20 cellular contexts compared by ENCODE assay signal in genomic region chr18:22936515-22936914, GRCh38. TPM values are rescaled to one million over a fixed set of nuclear protein-coding genes. Genes with fewer than 3 reads are reported as not detected.
DNase-seq lines count a peak whose midpoint lies in the region; ATAC-seq and TF ChIP-seq lines count a peak whose summit lies in the region.
"Had no signal": no experiment of that assay in that cellular context is flagged by ENCODE, and none has a peak within 500 bp of the region (broad histone marks: within the 10 kb centered on the region; RNA-seq: fewer than 3 reads in every experiment).

No MANE protein-coding gene starts in this region.

- peak overlapping the region; percentile 43 for H4K8ac ChIP-seq in mesendoderm (ENCODE audit: low read depth, low read length)

- peaks cover 33% of the 10 kb centered on the region for H3K4me1 Mint-ChIP-seq in T-helper 2 cell treated with Interferon-gamma antibody and Interleukin-4, amounts not matched to agents 5 μg/mL and 100 μg/mL, for 36 hours (ENCODE audit: low read depth)
- peaks cover 46% of the 10 kb centered on the region for H3K4me1 Mint-ChIP-seq in activated T-helper 1 cell treated with anti-CD3 and anti-CD28 coated beads, Interleukin-12 subunit alpha, Interleukin-12 subunit beta, Interleukin-2, Interleukin-4 antibody, amounts not matched to agents 30 ng/mL and 10 ng/mL and 1 ng/mL, durations not matched to agents 14 hours and 24 hours and 36 hours (ENCODE audit: low read depth)

- H3K9ac ChIP-seq in KMS-11 (no peak overlapping the region), mesendoderm (ENCODE audit: low read length) (no peak overlapping the region)
- H3K9ac ChIP-seq: BLaER1 had no signal

- ATAC-seq in HG02840 (IDR thresholded peaks at IDR 0.05; ENCODE audit: low FRiP score, unreplicated experiment) = no peak
- ATAC-seq in psoas muscle = no peak

- peaks cover 17% of the 10 kb centered on the region; the same call in 1 of the 2 replicates for H3K36me3 ChIP-seq in KMS-11 (ENCODE audit: insufficient read depth)
- H3K36me3 ChIP-seq in mesendoderm (ENCODE audit: control insufficient read depth, insufficient read depth, low read length) = no peaks in the 10 kb centered on the region
- no peaks in the 10 kb centered on the region for H3K36me3 ChIP-seq in psoas muscle (ENCODE audit: insufficient read depth in 1 of 2, low read depth in 1 of 2)

- no peak overlapping the region for H2BK15ac ChIP-seq in mesendoderm (replicated peaks; ENCODE audit: low read depth)

- H3K4me3 Mint-ChIP-seq in T-helper 2 cell treated with Interferon-gamma antibody and Interleukin-4, amounts not matched to agents 5 μg/mL and 100 μg/mL, for 36 hours = peak overlapping the region; percentile 35
- peak overlapping the region; percentile 11 for H3K4me3 Mint-ChIP-seq in activated T-helper 1 cell treated with anti-CD3 and anti-CD28 coated beads, Interleukin-12 subunit alpha, Interleukin-12 subunit beta, Interleukin-2, Interleukin-4 antibody, amounts not matched to agents 30 ng/mL and 10 ng/mL and 1 ng/mL, durations not matched to agents 14 hours and 24 hours and 36 hours

- H3K27ac ChIP-seq in KMS-11 (no peak overlapping the region), mesendoderm (ENCODE audit: low read depth, low read length) (no peak overlapping the region), psoas muscle (no peak overlapping the region), substantia nigra (ENCODE audit: low read depth, low read length, poor library complexity, severe bottlenecking) (no peak overlapping the region)
- H3K27ac ChIP-seq: 22Rv1, SK-N-MC had no signal

- H3K27me3 Mint-ChIP-seq in T-helper 2 cell treated with Interferon-gamma antibody and Interleukin-4, amounts not matched to agents 5 μg/mL and 100 μg/mL, for 36 hours (ENCODE audit: low read depth) = peaks cover 3% of the 10 kb centered on the region
- H3K27me3 Mint-ChIP-seq in activated T-helper 1 cell treated with anti-CD3 and anti-CD28 coated beads, Interleukin-12 subunit alpha, Interleukin-12 subunit beta, Interleukin-2, Interleukin-4 antibody, amounts not matched to agents 30 ng/mL and 10 ng/mL and 1 ng/mL, durations not matched to agents 14 hours and 24 hours and 36 hours (ENCODE audit: insufficient read depth) = peaks cover 3% of the 10 kb centered on the region

- H3K4me2 ChIP-seq in KMS-11 (peak overlapping the region; percentile 89), mesendoderm (ENCODE audit: low read length) (no peak overlapping the region)

- H4K5ac ChIP-seq in mesendoderm (ENCODE audit: low read length) = no peak overlapping the region

- no peak overlapping the region for H2BK5ac ChIP-seq in mesendoderm (ENCODE audit: low read length)

- no peak overlapping the region for H3K4ac ChIP-seq in mesendoderm (ENCODE audit: low read depth, low read length)

- H2AK5ac ChIP-seq in mesendoderm (ENCODE audit: low read length) = no peak overlapping the region

- H3K56ac ChIP-seq in mesendoderm (ENCODE audit: low read length) = no peak overlapping the region

- H2BK120ac ChIP-seq in mesendoderm (ENCODE audit: low read depth, low read length) = no peak overlapping the region

- H3K4me3 ChIP-seq in KMS-11 (IDR thresholded peaks at IDR 0.05; ENCODE audit: insufficient read depth, low read depth, low read length) (no peak overlapping the region), mesendoderm (ENCODE audit: low read length) (no peak overlapping the region), psoas muscle (no peak overlapping the region)
- H3K4me3 ChIP-seq: BLaER1 had no signal

- H2AFZ ChIP-seq in KMS-11 (ENCODE audit: low read depth) = no peak overlapping the region

- no peak for DNase-seq in T-helper 2 cell treated with Interferon-gamma antibody and Interleukin-4, amounts not matched to agents 5 μg/mL and 100 μg/mL, for 36 hours (ENCODE audit: low spot score)
- DNase-seq in T-helper 2 cell = no peak
- no peak for DNase-seq in activated T-helper 1 cell treated with anti-CD3 and anti-CD28 coated beads, Interleukin-12 subunit alpha, Interleukin-12 subunit beta, Interleukin-2, Interleukin-4 antibody, amounts not matched to agents 30 ng/mL and 10 ng/mL and 1 ng/mL, durations not matched to agents 14 hours and 24 hours and 36 hours (ENCODE audit: low spot score)
- no peak for DNase-seq in mesendoderm
- DNase-seq in psoas muscle = no peak
- no peak for DNase-seq in substantia nigra (lab: John Stamatoyannopoulos, UW)
- DNase-seq: ACHN; Calu3; CD8-positive, alpha-beta memory T cell; DMS153; NCI-H1092 treated with DMSO at 0.1 percent for 48 hours; NCI-H1436 treated with DMSO at 0.1 percent for 48 hours; NCI-H1930; NCI-H69; SHP77 treated with DMSO at 0.1 percent for 48 hours had no signal

- peaks cover 36% of the 10 kb centered on the region for H3K4me1 ChIP-seq in KMS-11 (ENCODE audit: low read depth, poor library complexity, severe bottlenecking)
- H3K4me1 ChIP-seq in mesendoderm (ENCODE audit: control insufficient read depth, low read depth, low read length) = no peaks in the 10 kb centered on the region
- H3K4me1 ChIP-seq in psoas muscle = no peaks in the 10 kb centered on the region

- H3K79me1 ChIP-seq in mesendoderm (ENCODE audit: low read length) = peaks cover 2% of the 10 kb centered on the region

- H3K27ac Mint-ChIP-seq in T-helper 2 cell treated with Interferon-gamma antibody and Interleukin-4, amounts not matched to agents 5 μg/mL and 100 μg/mL, for 36 hours = no peak overlapping the region
- no peak overlapping the region for H3K27ac Mint-ChIP-seq in activated T-helper 1 cell treated with anti-CD3 and anti-CD28 coated beads, Interleukin-12 subunit alpha, Interleukin-12 subunit beta, Interleukin-2, Interleukin-4 antibody, amounts not matched to agents 30 ng/mL and 10 ng/mL and 1 ng/mL, durations not matched to agents 14 hours and 24 hours and 36 hours

- intact Hi-C loops in activated T-helper 1 cell treated with anti-CD3 and anti-CD28 coated beads, Interleukin-12 subunit alpha, Interleukin-12 subunit beta, Interleukin-2, Interleukin-4 antibody, amounts not matched to agents 30 ng/mL and 10 ng/mL and 1 ng/mL, durations not matched to agents 14 hours and 24 hours and 36 hours (cut with micrococcal nuclease) = no loop called here
- intact Hi-C loops in psoas muscle (cut with DNase I) = no loop called here

- WGBS in mesendoderm (ENCODE audit: extremely low coverage, insufficient coverage, low lambda C conversion rate) = no CpG with 5 or more reads among the region's 2 CpGs
- WGBS in psoas muscle, 3 donors = 75 to 85% (median 77%) methylated on average over 2 of the region's 2 CpGs

- H4K20me1 ChIP-seq in KMS-11 (ENCODE audit: insufficient read depth) = no peaks in the 10 kb centered on the region

- H3K79me2 ChIP-seq in KMS-11 (ENCODE audit: insufficient read depth, low read depth) (peaks cover 68% of the 10 kb centered on the region; the same call in 1 of the 2 replicates), mesendoderm (ENCODE audit: control insufficient read depth, insufficient read depth, low read length) (peaks cover 6% of the 10 kb centered on the region)

- no peak overlapping the region for H3K23ac ChIP-seq in mesendoderm (ENCODE audit: low read length)

- H3K9me3 Mint-ChIP-seq in T-helper 2 cell treated with Interferon-gamma antibody and Interleukin-4, amounts not matched to agents 5 μg/mL and 100 μg/mL, for 36 hours = no peaks in the 10 kb centered on the region
- H3K9me3 Mint-ChIP-seq in activated T-helper 1 cell treated with anti-CD3 and anti-CD28 coated beads, Interleukin-12 subunit alpha, Interleukin-12 subunit beta, Interleukin-2, Interleukin-4 antibody, amounts not matched to agents 30 ng/mL and 10 ng/mL and 1 ng/mL, durations not matched to agents 14 hours and 24 hours and 36 hours = no peaks in the 10 kb centered on the region
- H3K9me3 Mint-ChIP-seq: CD8-positive, alpha-beta memory T cell had no signal

- H3K18ac ChIP-seq in mesendoderm (ENCODE audit: low read length) = no peak overlapping the region

- TF ChIP-seq CTCF in KMS-11 (conservative IDR thresholded peaks at IDR 0.05; ENCODE audit: low read depth, low read length) (no peak), psoas muscle (IDR thresholded peaks at IDR 0.05) (no peak)

- H3K9me3 ChIP-seq in psoas muscle = no peaks in the 10 kb centered on the region
- H3K9me3 ChIP-seq: BLaER1 had no signal

- H3K27me3 ChIP-seq in KMS-11 (ENCODE audit: insufficient read depth, low read depth) (no peaks in the 10 kb centered on the region), mesendoderm (ENCODE audit: insufficient read depth, low read length, poor library complexity) (no peaks in the 10 kb centered on the region), psoas muscle (ENCODE audit: insufficient read depth in 3 of 3, low read length in 2 of 3) (peaks cover 0 to 6% (median 0%) of the 10 kb centered on the region in 3 donors)
- H3K27me3 ChIP-seq: BLaER1 had no signal

- peaks cover 36% of the 10 kb centered on the region for H3K36me3 Mint-ChIP-seq in T-helper 2 cell treated with Interferon-gamma antibody and Interleukin-4, amounts not matched to agents 5 μg/mL and 100 μg/mL, for 36 hours (ENCODE audit: low read depth)
- H3K36me3 Mint-ChIP-seq in activated T-helper 1 cell treated with anti-CD3 and anti-CD28 coated beads, Interleukin-12 subunit alpha, Interleukin-12 subunit beta, Interleukin-2, Interleukin-4 antibody, amounts not matched to agents 30 ng/mL and 10 ng/mL and 1 ng/mL, durations not matched to agents 14 hours and 24 hours and 36 hours (ENCODE audit: low read depth) = peaks cover 23% of the 10 kb centered on the region

RNA-seq across cellular contexts. Expression of gene RBBP8, which starts 3.4 kb away (rescaled TPM):
- 93.4 and 95.1 TPM in 2 replicates for total RNA-seq in activated T-helper 1 cell treated with anti-CD3 and anti-CD28 coated beads, Interleukin-12 subunit alpha, Interleukin-12 subunit beta, Interleukin-2, Interleukin-4 antibody, amounts not matched to agents 30 ng/mL and 10 ng/mL and 1 ng/mL, durations not matched to agents 14 hours and 24 hours and 36 hours
- 62.0 TPM for polyA plus RNA-seq in mesendoderm (2013, experiment 1 of 2)
- 70.7 TPM for polyA plus RNA-seq in mesendoderm (2013, experiment 2 of 2)
- 1 to 10 TPM; 2.0 to 4.8 (median 2.6) TPM for total RNA-seq in psoas muscle
- polyA plus RNA-seq in psoas muscle = 1 to 10 TPM; 2.6 to 6.6 (median 2.8) TPM

Comparison
In these comparisons a context has a peak if more than half of its experiments do, and no peak if none do; other contexts are left out.
1. RNA of gene RBBP8, which starts 3.4 kb away (total RNA-seq): 93.4 to 95.1 TPM in activated T-helper 1 cell treated with anti-CD3 and anti-CD28 coated beads, Interleukin-12 subunit alpha, Interleukin-12 subunit beta, Interleukin-2, Interleukin-4 antibody, amounts not matched to agents 30 ng/mL and 10 ng/mL and 1 ng/mL, durations not matched to agents 14 hours and 24 hours and 36 hours; 2.0 to 4.8 TPM in psoas muscle; every median in the first group is over 10 times any median in the second.